In genomic region chr3:60579734-60580133, GRCh38 we compare ENCODE assay signal across 10 cellular contexts.
DNase-seq lines count a peak whose midpoint lies in the region; TF ChIP-seq lines count a peak whose summit lies in the region.
"Had no signal": no experiment of that assay in that cellular context is flagged by ENCODE, and none has a peak within 500 bp of the region (broad histone marks: within the 10 kb centered on the region; RNA-seq: fewer than 3 reads in every experiment).

No MANE protein-coding gene starts in this region.

- no peaks in the 10 kb centered on the region for H3K9me2 ChIP-seq in SK-N-SH

- peak overlapping the region in 1 of 2 experiments; percentile 79; a peak in 2 of 4 replicates for H3K27ac ChIP-seq in SK-N-SH (ENCODE audit: low read depth in 2 of 2, low read length in 1 of 2)
- H3K27ac ChIP-seq: upper lobe of left lung had no signal

- H3K4me1 ChIP-seq in SK-N-SH (ENCODE audit: control insufficient read depth in 1 of 2, insufficient read depth in 2 of 2, low read depth in 1 of 2, low read length in 1 of 2), result no peaks in the 10 kb centered on the region; a peak in 1 of 4 replicates
- H3K4me1 ChIP-seq: upper lobe of left lung had no signal

- H3K4me3 ChIP-seq in SK-N-SH (ENCODE audit: low read depth in 2 of 2, low read length in 1 of 2), result no peak overlapping the region
- H3K4me3 ChIP-seq: upper lobe of left lung had no signal

- H3K9ac ChIP-seq in SK-N-SH, result no peak overlapping the region; the same call in 1 of the 2 replicates

- no peaks in the 10 kb centered on the region for H4K20me1 ChIP-seq in SK-N-SH (ENCODE audit: insufficient read depth)

- no peaks in the 10 kb centered on the region for H3K79me2 ChIP-seq in SK-N-SH (ENCODE audit: insufficient read depth)

- no peak for TF ChIP-seq CTCF in SK-N-SH (IDR thresholded peaks at IDR 0.05)

- DNase-seq in NCI-H345 (lab: John Stamatoyannopoulos, UW), result peak; percentile 1
- DNase-seq in NCI-H345 treated with DMSO at 0.1 percent for 48 hours (lab: John Stamatoyannopoulos, UW; ENCODE audit: unreplicated experiment), result no peak
- peak; percentile 3 for DNase-seq in SK-N-SH
- DNase-seq in glomerular visceral epithelial cell (ENCODE audit: extremely low spot score), result peak; percentile 30
- DNase-seq in NCI-H128 (lab: John Stamatoyannopoulos, UW; ENCODE audit: unreplicated experiment), result no peak
- DNase-seq in HUDEP-2 (lab: John Stamatoyannopoulos, UW; ENCODE audit: unreplicated experiment in 76 of 76), result no peak
- no peak for DNase-seq in mesenteric fat pad (ENCODE audit: low spot score)
- DNase-seq in cerebellar nuclear complex (lab: John Stamatoyannopoulos, UW), result no peak
- DNase-seq: NCI-H1092, upper lobe of left lung had no signal

- no peaks in the 10 kb centered on the region for H3K9me3 ChIP-seq in SK-N-SH
- H3K9me3 ChIP-seq: upper lobe of left lung had no signal

- no peak overlapping the region for H2AFZ ChIP-seq in SK-N-SH (ENCODE audit: low read depth)

- WGBS in SK-N-SH (ENCODE audit: low lambda C conversion rate), result 3% methylated on average over 5 of the region's 5 CpGs

- TF ChIP-seq RAD21 in SK-N-SH (IDR thresholded peaks at IDR 0.05; ENCODE audit: low read length), result 0 out of 2 replicates have a peak, but pooled peaks have one; percentile 3

- TF ChIP-seq EP300 in SK-N-SH (IDR thresholded peaks at IDR 0.05; ENCODE audit: borderline replicate concordance in 1 of 2, low read depth in 1 of 2, low read length in 1 of 2), result peak in 1 of 2 experiments; percentile 69; a peak in 2 of 4 replicates

- no peaks in the 10 kb centered on the region for H3K36me3 ChIP-seq in SK-N-SH (replicated peaks in 1 of 2; ENCODE audit: control insufficient read depth in 1 of 2, insufficient read depth in 2 of 2, low read length in 1 of 2)
- H3K36me3 ChIP-seq: upper lobe of left lung had no signal

- POLR2A ChIA-PET in SK-N-SH (lab: Yijun Ruan, JAX), result no interaction called here

- CTCF ChIA-PET in SK-N-SH (lab: Yijun Ruan, JAX), result no interaction called here

- H3K27me3 ChIP-seq in SK-N-SH (ENCODE audit: insufficient read depth), result no peaks in the 10 kb centered on the region
- H3K27me3 ChIP-seq: upper lobe of left lung had no signal

- peaks cover 16% of the 10 kb centered on the region for H3F3A ChIP-seq in SK-N-SH (replicated peaks; ENCODE audit: insufficient read depth)

- H3K4me2 ChIP-seq in SK-N-SH, result peak overlapping the region; percentile 9; the same call in 1 of the 2 replicates

TF ChIP-seq in SK-N-SH, 30 proteins besides CTCF, POLR2A, EP300 and RAD21:
- TF ChIP-seq SMC3 (IDR thresholded peaks at IDR 0.05; ENCODE audit: low read depth, low read length) (no peak), RXRA (IDR thresholded peaks at IDR 0.05; ENCODE audit: borderline replicate concordance, low read depth) (no peak), TCF12 (IDR thresholded peaks at IDR 0.05) (peak; percentile 84), JUND (IDR thresholded peaks at IDR 0.05) (peak; percentile 96), MAX (IDR thresholded peaks at IDR 0.05; ENCODE audit: low read depth) (0 out of 2 replicates have a peak, but pooled peaks have one; percentile 21), FOSL2 (IDR thresholded peaks at IDR 0.05; ENCODE audit: borderline replicate concordance, low read depth) (peak; percentile 97), MEF2A (IDR thresholded peaks at IDR 0.05; ENCODE audit: borderline replicate concordance, low read depth) (no peak), FOXM1 (IDR thresholded peaks at IDR 0.05; ENCODE audit: low read depth) (no peak), CHD2 (IDR thresholded peaks at IDR 0.05; ENCODE audit: low read length, partially characterized antibody) (no peak), USF1 (IDR thresholded peaks at IDR 0.05; ENCODE audit: borderline replicate concordance, low read depth) (no peak), SIN3A (IDR thresholded peaks at IDR 0.05; ENCODE audit: borderline replicate concordance, low read depth, low read length) (no peak), REST (IDR thresholded peaks at IDR 0.05; ENCODE audit: low read depth, low read length) (no peak), RFX5 (IDR thresholded peaks at IDR 0.05; ENCODE audit: low read length) (no peak), RCOR1 (IDR thresholded peaks at IDR 0.05; ENCODE audit: low read length) (no peak), EZH2phosphoT487 (IDR thresholded peaks at IDR 0.05; ENCODE audit: borderline replicate concordance, low read depth) (no peak), TEAD4 (IDR thresholded peaks at IDR 0.05; ENCODE audit: borderline replicate concordance, insufficient read depth) (0 out of 2 replicates have a peak, but pooled peaks have one; percentile 26), POLR2AphosphoS5 (IDR thresholded peaks at IDR 0.05; ENCODE audit: low read depth, low read length) (no peak; the same call in 1 of the 2 replicates), GATA2 (CRISPR knock-in tag; IDR thresholded peaks at IDR 0.05) (no peak), YY1 (IDR thresholded peaks at IDR 0.05; ENCODE audit: low read depth) (no peak), NFIC (IDR thresholded peaks at IDR 0.05; ENCODE audit: borderline replicate concordance) (peak; percentile 67), FOXJ3 (CRISPR knock-in tag; IDR thresholded peaks at IDR 0.05) (no peak), PBX3 (IDR thresholded peaks at IDR 0.05) (peak; percentile 84), NRF1 (IDR thresholded peaks at IDR 0.05; ENCODE audit: low read depth, low read length) (no peak)
- TF ChIP-seq, protein P1, sequence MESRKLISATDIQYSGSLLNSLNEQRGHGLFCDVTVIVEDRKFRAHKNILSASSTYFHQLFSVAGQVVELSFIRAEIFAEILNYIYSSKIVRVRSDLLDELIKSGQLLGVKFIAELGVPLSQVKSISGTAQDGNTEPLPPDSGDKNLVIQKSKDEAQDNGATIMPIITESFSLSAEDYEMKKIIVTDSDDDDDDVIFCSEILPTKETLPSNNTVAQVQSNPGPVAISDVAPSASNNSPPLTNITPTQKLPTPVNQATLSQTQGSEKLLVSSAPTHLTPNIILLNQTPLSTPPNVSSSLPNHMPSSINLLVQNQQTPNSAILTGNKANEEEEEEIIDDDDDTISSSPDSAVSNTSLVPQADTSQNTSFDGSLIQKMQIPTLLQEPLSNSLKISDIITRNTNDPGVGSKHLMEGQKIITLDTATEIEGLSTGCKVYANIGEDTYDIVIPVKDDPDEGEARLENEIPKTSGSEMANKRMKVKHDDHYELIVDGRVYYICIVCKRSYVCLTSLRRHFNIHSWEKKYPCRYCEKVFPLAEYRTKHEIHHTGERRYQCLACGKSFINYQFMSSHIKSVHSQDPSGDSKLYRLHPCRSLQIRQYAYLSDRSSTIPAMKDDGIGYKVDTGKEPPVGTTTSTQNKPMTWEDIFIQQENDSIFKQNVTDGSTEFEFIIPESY (IDR thresholded peaks at IDR 0.05; ENCODE audit: borderline replicate concordance, low read depth), result no peak

Comparison
In these comparisons a context has a peak if more than half of its experiments do, and no peak if none do; other contexts are left out.
1. DNase-seq: peak in NCI-H345 (single experiment), SK-N-SH (single experiment) and glomerular visceral epithelial cell (single experiment); none in NCI-H345 treated with DMSO at 0.1 percent for 48 hours (single experiment), NCI-H128 (single experiment), HUDEP-2 (0 of 76), mesenteric fat pad (single experiment) and cerebellar nuclear complex (0 of 2).